Comparison of ENCODE assay signal across 1 cellular context in the genomic region with DNA sequence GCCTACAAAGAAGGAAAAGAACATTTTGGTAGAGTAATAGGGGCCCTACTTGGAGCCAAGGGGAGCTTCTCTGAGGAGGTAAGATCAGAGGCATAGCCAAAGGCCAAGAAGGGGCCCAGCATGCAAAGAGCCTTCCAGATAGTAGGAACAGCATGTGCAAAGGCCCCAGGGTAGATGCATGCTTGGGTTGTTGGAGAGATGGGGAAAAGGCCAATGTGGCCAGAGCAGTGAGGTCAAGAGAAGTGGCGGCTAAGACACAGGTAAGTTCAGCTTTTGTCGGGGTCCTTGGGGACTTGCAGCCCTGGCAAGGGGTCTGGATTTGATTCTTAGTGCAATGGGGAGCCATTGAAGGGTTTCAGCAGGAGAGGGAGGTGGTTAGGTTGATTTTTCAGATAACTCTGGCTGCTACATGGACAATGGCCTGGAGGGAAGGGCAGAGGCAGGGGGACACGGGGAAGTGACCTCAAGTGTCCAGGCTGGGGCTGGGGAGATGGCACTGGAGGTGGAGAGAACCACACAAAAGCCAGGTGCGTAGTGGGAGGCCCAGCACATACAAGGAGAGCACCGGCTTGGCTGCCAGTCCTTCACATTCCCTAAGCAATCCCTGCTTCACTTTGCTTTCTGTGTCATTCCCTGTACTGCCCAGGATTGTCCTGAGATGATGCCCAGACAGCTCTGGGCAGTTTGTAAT.
TF ChIP-seq lines count a peak whose summit lies in the region.

No MANE protein-coding gene starts in this region.

TF ChIP-seq in HepG2, 621 proteins besides CTCF, POLR2A, EP300 and RAD21 (continued from another document):
- TF ChIP-seq ZBTB8A (CRISPR knock-in tag; IDR thresholded peaks at IDR 0.05; ENCODE audit: borderline replicate concordance, low read depth) (no peak), ZNF24 (IDR thresholded peaks at IDR 0.05) (no peak), PAWR (CRISPR knock-in tag; IDR thresholded peaks at IDR 0.05; ENCODE audit: borderline replicate concordance) (no peak), EZH2 (conservative IDR thresholded peaks at IDR 0.05; ENCODE audit: low read depth, low read length) (no peak), KLF11 (CRISPR knock-in tag; IDR thresholded peaks at IDR 0.05) (no peak), ATRX (CRISPR knock-in tag; IDR thresholded peaks at IDR 0.05; ENCODE audit: borderline replicate concordance) (no peak), PCBP2 (optimal IDR thresholded peaks at IDR 0.05; ENCODE audit: low read depth, low read length, poor library complexity, severe bottlenecking) (no peak), ZNF629 (CRISPR knock-in tag; conservative IDR thresholded peaks at IDR 0.05) (no peak), STAG1 (CRISPR knock-in tag; IDR thresholded peaks at IDR 0.05) (no peak), ZFP36L1 (CRISPR knock-in tag; IDR thresholded peaks at IDR 0.05) (no peak), ATM (IDR thresholded peaks at IDR 0.05; ENCODE audit: borderline replicate concordance) (no peak), ESRRA (CRISPR knock-in tag; IDR thresholded peaks at IDR 0.05; ENCODE audit: low read depth) (no peak), ZNF234 (CRISPR knock-in tag; conservative IDR thresholded peaks at IDR 0.05) (no peak), FOXA1 (IDR thresholded peaks at IDR 0.05) (no peak), FOXA1 (CRISPR knock-in tag; IDR thresholded peaks at IDR 0.05) (no peak), MTA1 (CRISPR knock-in tag; IDR thresholded peaks at IDR 0.05; ENCODE audit: borderline replicate concordance) (no peak)
- TF ChIP-seq, protein P1, sequence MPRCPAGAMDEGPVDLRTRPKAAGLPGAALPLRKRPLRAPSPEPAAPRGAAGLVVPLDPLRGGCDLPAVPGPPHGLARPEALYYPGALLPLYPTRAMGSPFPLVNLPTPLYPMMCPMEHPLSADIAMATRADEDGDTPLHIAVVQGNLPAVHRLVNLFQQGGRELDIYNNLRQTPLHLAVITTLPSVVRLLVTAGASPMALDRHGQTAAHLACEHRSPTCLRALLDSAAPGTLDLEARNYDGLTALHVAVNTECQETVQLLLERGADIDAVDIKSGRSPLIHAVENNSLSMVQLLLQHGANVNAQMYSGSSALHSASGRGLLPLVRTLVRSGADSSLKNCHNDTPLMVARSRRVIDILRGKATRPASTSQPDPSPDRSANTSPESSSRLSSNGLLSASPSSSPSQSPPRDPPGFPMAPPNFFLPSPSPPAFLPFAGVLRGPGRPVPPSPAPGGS (CRISPR knock-in tag; IDR thresholded peaks at IDR 0.05): no peak
- TF ChIP-seq, protein P2, sequence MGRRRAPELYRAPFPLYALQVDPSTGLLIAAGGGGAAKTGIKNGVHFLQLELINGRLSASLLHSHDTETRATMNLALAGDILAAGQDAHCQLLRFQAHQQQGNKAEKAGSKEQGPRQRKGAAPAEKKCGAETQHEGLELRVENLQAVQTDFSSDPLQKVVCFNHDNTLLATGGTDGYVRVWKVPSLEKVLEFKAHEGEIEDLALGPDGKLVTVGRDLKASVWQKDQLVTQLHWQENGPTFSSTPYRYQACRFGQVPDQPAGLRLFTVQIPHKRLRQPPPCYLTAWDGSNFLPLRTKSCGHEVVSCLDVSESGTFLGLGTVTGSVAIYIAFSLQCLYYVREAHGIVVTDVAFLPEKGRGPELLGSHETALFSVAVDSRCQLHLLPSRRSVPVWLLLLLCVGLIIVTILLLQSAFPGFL (CRISPR knock-in tag; IDR thresholded peaks at IDR 0.05): no peak
